ENCODE assay signal across 1 cellular context in genomic region chr16:29288711-29289523, GRCh38.
A peak's percentile ranks its signal among the peaks of the same experiment; 100 is the strongest.
TF ChIP-seq lines count a peak whose summit lies in the region.
"Not testable (repeated sequence)": the region's sequence is repeated elsewhere in the genome, so short reads cannot be mapped to it uniquely, and the experiment has no call there.

No MANE protein-coding gene starts in this region.

TF ChIP-seq in HepG2, 621 proteins besides CTCF, POLR2A, EP300 and RAD21 (continued from another document):
- TF ChIP-seq ARID5B (CRISPR knock-in tag; IDR thresholded peaks at IDR 0.05) (peak; percentile 66; the same call in 1 of the 2 replicates), FOXO1 (CRISPR knock-in tag; IDR thresholded peaks at IDR 0.05) (peak; percentile 7; the same call in 1 of the 2 replicates), PAXIP1 (CRISPR knock-in tag; conservative IDR thresholded peaks at IDR 0.05) (peak; percentile 64), HDAC2 (CRISPR knock-in tag; IDR thresholded peaks at IDR 0.05) (peak; percentile 33; the same call in 1 of the 2 replicates), TFAP4 (IDR thresholded peaks at IDR 0.05; ENCODE audit: borderline replicate concordance, low read depth) (peak; percentile 62; the same call in 1 of the 2 replicates), MLX (CRISPR knock-in tag; IDR thresholded peaks at IDR 0.05) (0 out of 2 replicates have a peak, but pooled peaks have one; percentile 24), YEATS4 (CRISPR knock-in tag; IDR thresholded peaks at IDR 0.05; ENCODE audit: borderline replicate concordance) (peak; percentile 16; the same call in 1 of the 2 replicates), KDM6A (CRISPR knock-in tag; IDR thresholded peaks at IDR 0.05; ENCODE audit: low read depth) (0 out of 2 replicates have a peak, but pooled peaks have one; percentile 22), ZBTB38 (CRISPR knock-in tag; IDR thresholded peaks at IDR 0.05) (peak; percentile 99), ZBTB33 (CRISPR knock-in tag; IDR thresholded peaks at IDR 0.05) (peak; percentile 87), ZNF501 (CRISPR knock-in tag; IDR thresholded peaks at IDR 0.05) (0 out of 2 replicates have a peak, but pooled peaks have one; percentile 13), ZNF556 (CRISPR knock-in tag; IDR thresholded peaks at IDR 0.05; ENCODE audit: borderline replicate concordance) (0 out of 2 replicates have a peak, but pooled peaks have one; percentile 20), ZNF362 (CRISPR knock-in tag; IDR thresholded peaks at IDR 0.05; ENCODE audit: borderline replicate concordance) (peak; percentile 22; the same call in 1 of the 2 replicates), ZNF687 (CRISPR knock-in tag; IDR thresholded peaks at IDR 0.05) (peak; percentile 63; the same call in 1 of the 2 replicates), ZNF263 (CRISPR knock-in tag; IDR thresholded peaks at IDR 0.05) (peak; percentile 78), PATZ1 (CRISPR knock-in tag; IDR thresholded peaks at IDR 0.05) (peak; percentile 60; the same call in 1 of the 2 replicates), HNF4A (CRISPR knock-in tag; IDR thresholded peaks at IDR 0.05) (0 out of 2 replicates have a peak, but pooled peaks have one; percentile 62), ZNF580 (CRISPR knock-in tag; IDR thresholded peaks at IDR 0.05; ENCODE audit: borderline replicate concordance, low read depth) (peak; percentile 69; the same call in 1 of the 2 replicates), HNF4G (CRISPR knock-in tag; IDR thresholded peaks at IDR 0.05; ENCODE audit: borderline replicate concordance, low read depth) (peak; percentile 29; the same call in 1 of the 2 replicates), DRAP1 (CRISPR knock-in tag; IDR thresholded peaks at IDR 0.05) (peak; percentile 34; the same call in 1 of the 2 replicates), PRPF4 (IDR thresholded peaks at IDR 0.05; ENCODE audit: low read depth, low read length, poor library complexity, severe bottlenecking) (peak; percentile 83)
- not testable (repeated sequence) for TF ChIP-seq HNF4G (IDR thresholded peaks at IDR 0.05; ENCODE audit: borderline replicate concordance, low read depth, low read length)
